8 cellular contexts compared by ENCODE assay signal in genomic region chr5:37370550-37370863, GRCh38. TPM values are rescaled to one million over a fixed set of nuclear protein-coding genes. Genes with fewer than 3 reads are reported as not detected.
A peak's percentile ranks its signal among the peaks of the same experiment; 100 is the strongest.
DNase-seq lines count a peak whose midpoint lies in the region; ATAC-seq lines count a peak whose summit lies in the region.

No MANE protein-coding gene starts in this region.

- DNase-seq in AG08396 (ENCODE audit: low spot score) (peak; percentile 29), T-helper 17 cell (peak in 1 of 3 donors; percentile 9), globus pallidus (ENCODE audit: low spot score) (peak; percentile 1), NCI-H2029 (lab: John Stamatoyannopoulos, UW) (no peak)
- DNase-seq in stimulated activated naive B cell treated with anti-CD40 and anti-IgM and Interleukin-4, amounts not matched to agents 10 μg/mL and 1 μg/mL and 100 μg/mL, for 72 hours: no peak
- no peak for DNase-seq in stimulated activated CD4-positive, alpha-beta T cell treated with anti-CD3 and anti-CD28 coated beads, Interleukin-1b, Interleukin-23, amount 100 ng/mL, for 48 hours

- H3K36me3 Mint-ChIP-seq in T-helper 17 cell (ENCODE audit: low read depth): peaks cover 2% of the 10 kb centered on the region
- peaks cover 16 to 17% of the 10 kb centered on the region in 2 donors for H3K36me3 Mint-ChIP-seq in stimulated activated naive B cell treated with anti-CD40 and anti-IgM and Interleukin-4, amounts not matched to agents 10 μg/mL and 1 μg/mL and 100 μg/mL, for 72 hours

- no peaks in the 10 kb centered on the region for H3K9me3 Mint-ChIP-seq in stimulated activated naive B cell treated with anti-CD40 and anti-IgM and Interleukin-4, amounts not matched to agents 10 μg/mL and 1 μg/mL and 100 μg/mL, for 72 hours

- H3K27ac Mint-ChIP-seq in T-helper 17 cell: peak overlapping the region; percentile 98
- H3K27ac Mint-ChIP-seq in stimulated activated naive B cell treated with anti-CD40 and anti-IgM and Interleukin-4, amounts not matched to agents 10 μg/mL and 1 μg/mL and 100 μg/mL, for 72 hours: peak overlapping the region; percentile 97

- ATAC-seq in GM21825 (IDR thresholded peaks at IDR 0.05; ENCODE audit: unreplicated experiment): peak; percentile 42
- ATAC-seq in T-helper 17 cell: peak; percentile 48
- peak; percentile 61 to 64 for ATAC-seq in stimulated activated naive B cell treated with anti-CD40 and anti-IgM and Interleukin-4, amounts not matched to agents 10 μg/mL and 1 μg/mL and 100 μg/mL, for 72 hours (replicated peaks)
- ATAC-seq in HG03108 (IDR thresholded peaks at IDR 0.05; ENCODE audit: unreplicated experiment): no peak

- H3K9me3 ChIP-seq in T-helper 17 cell (ENCODE audit: control insufficient read depth, low read length, poor library complexity, severe bottlenecking): no peaks in the 10 kb centered on the region

- H3K4me1 Mint-ChIP-seq in T-helper 17 cell: peaks cover 40% of the 10 kb centered on the region
- H3K4me1 Mint-ChIP-seq in stimulated activated naive B cell treated with anti-CD40 and anti-IgM and Interleukin-4, amounts not matched to agents 10 μg/mL and 1 μg/mL and 100 μg/mL, for 72 hours: peaks cover 14 to 52% of the 10 kb centered on the region in 2 donors

- H3K27me3 Mint-ChIP-seq in T-helper 17 cell: no peaks in the 10 kb centered on the region
- H3K27me3 Mint-ChIP-seq in stimulated activated naive B cell treated with anti-CD40 and anti-IgM and Interleukin-4, amounts not matched to agents 10 μg/mL and 1 μg/mL and 100 μg/mL, for 72 hours: no peaks in the 10 kb centered on the region

- peak overlapping the region; percentile 97 for H3K4me3 Mint-ChIP-seq in T-helper 17 cell
- H3K4me3 Mint-ChIP-seq in stimulated activated naive B cell treated with anti-CD40 and anti-IgM and Interleukin-4, amounts not matched to agents 10 μg/mL and 1 μg/mL and 100 μg/mL, for 72 hours: peak overlapping the region; percentile 94 to 95

RNA-seq across cellular contexts. Expression of gene NUP155, which starts 0.4 kb away (rescaled TPM):
- 10 to 100 TPM; 22.6 to 25.0 TPM for total RNA-seq in T-helper 17 cell

RNA-seq across cellular contexts. Expression of gene WDR70, which starts 8.6 kb away (rescaled TPM):
- 10 to 100 TPM; 35.2 to 38.8 TPM for total RNA-seq in T-helper 17 cell

Comparison
In these comparisons a context has a peak if more than half of its experiments do, and no peak if none do; other contexts are left out.
1. DNase-seq: peak in AG08396 (single experiment) and globus pallidus (single experiment); none in stimulated activated naive B cell treated with anti-CD40 and anti-IgM and Interleukin-4, amounts not matched to agents 10 μg/mL and 1 μg/mL and 100 μg/mL, for 72 hours (single experiment), NCI-H2029 (single experiment) and stimulated activated CD4-positive, alpha-beta T cell treated with anti-CD3 and anti-CD28 coated beads, Interleukin-1b, Interleukin-23, amount 100 ng/mL, for 48 hours (single experiment).